Comparison of ENCODE assay signal across 12 cellular contexts in genomic region chr9:16343249-16344237, GRCh38.
DNase-seq lines count a peak whose midpoint lies in the region; ATAC-seq, FAIRE-seq and TF ChIP-seq lines count a peak whose summit lies in the region.
"Had no signal": no experiment of that assay in that cellular context is flagged by ENCODE, and none has a peak within 500 bp of the region (broad histone marks: within the 10 kb centered on the region; RNA-seq: fewer than 3 reads in every experiment).

No MANE protein-coding gene starts in this region.

- H3K9me3 ChIP-seq in liver (ENCODE audit: control insufficient read depth in 4 of 4, low read length in 3 of 4) (no peaks in the 10 kb centered on the region), HepG2 (ENCODE audit: low read length) (no peaks in the 10 kb centered on the region), heart right ventricle (no peaks in the 10 kb centered on the region), neuronal stem cell (replicated peaks in 1 of 2; ENCODE audit: control insufficient read depth in 2 of 2, insufficient read depth in 1 of 2, low read depth in 1 of 2, low read length in 2 of 2) (no peaks in the 10 kb centered on the region), aorta (ENCODE audit: control insufficient read depth, low read length) (no peaks in the 10 kb centered on the region)
- H3K9me3 ChIP-seq: prostate gland had no signal

- H2BK12ac ChIP-seq in neuronal stem cell (ENCODE audit: low read length), result no peak overlapping the region

- peak overlapping the region; percentile 30 for H2AK5ac ChIP-seq in neuronal stem cell (ENCODE audit: low read depth, low read length)

- H4K20me1 ChIP-seq in HepG2 (ENCODE audit: insufficient read depth, low read length), result no peaks in the 10 kb centered on the region

- in situ Hi-C loops in HepG2 (cut with HindIII; ENCODE audit: extremely low pct_ligation_motif_present, low pct_unique_long_range_greater_than_20kb), result no loop called here

- no peak overlapping the region for H3K18ac ChIP-seq in neuronal stem cell (ENCODE audit: low read length)

- no peak overlapping the region for H3K14ac ChIP-seq in neuronal stem cell (ENCODE audit: low read length)

- TF ChIP-seq RAD21 in liver (IDR thresholded peaks at IDR 0.05) (no peak), HepG2 (CRISPR knock-in tag; IDR thresholded peaks at IDR 0.05) (no peak)

- H3K79me2 ChIP-seq in HepG2 (ENCODE audit: insufficient read depth, low read length), result no peaks in the 10 kb centered on the region

- no peak for FAIRE-seq in HepG2 (lab: Jason Lieb, UNC)

- no TSS peak for BruUV-seq in HepG2 (replicated peaks; lab: Mats Ljungman, UMichigan)

- H3K23ac ChIP-seq in neuronal stem cell (ENCODE audit: low read depth, low read length, poor library complexity), result no peak overlapping the region

- H3K36me3 ChIP-seq in liver (ENCODE audit: control insufficient read depth in 4 of 4, insufficient read depth in 3 of 4, low read depth in 1 of 4, low read length in 3 of 4), result no peaks in the 10 kb centered on the region
- no peaks in the 10 kb centered on the region for H3K36me3 ChIP-seq in HepG2 (replicated peaks in 1 of 2; ENCODE audit: control insufficient read depth in 1 of 2, insufficient read depth in 2 of 2, low read length in 2 of 2)
- H3K36me3 ChIP-seq in heart right ventricle, result no peaks in the 10 kb centered on the region
- no peaks in the 10 kb centered on the region for H3K36me3 ChIP-seq in neuronal stem cell (replicated peaks in 1 of 2; ENCODE audit: control insufficient read depth in 2 of 2, insufficient read depth in 2 of 2, low read length in 2 of 2)
- H3K36me3 ChIP-seq in aorta (ENCODE audit: control insufficient read depth in 1 of 2, insufficient read depth in 2 of 2, low read length in 1 of 2), result no peaks in the 10 kb centered on the region
- H3K36me3 ChIP-seq: prostate gland had no signal

- H3K4me1 ChIP-seq in liver (ENCODE audit: control insufficient read depth in 4 of 4, insufficient read depth in 4 of 4, low read length in 3 of 4), result no peaks in the 10 kb centered on the region
- H3K4me1 ChIP-seq in HepG2 (ENCODE audit: insufficient read depth, low read length), result no peaks in the 10 kb centered on the region
- H3K4me1 ChIP-seq in heart right ventricle, result peaks cover 4 to 27% (median 13%) of the 10 kb centered on the region in 9 donors
- H3K4me1 ChIP-seq in neuronal stem cell (ENCODE audit: control insufficient read depth in 2 of 2, insufficient read depth in 1 of 2, low read depth in 1 of 2, low read length in 2 of 2), result peaks cover 13 to 19% of the 10 kb centered on the region in 2 donors
- H3K4me1 ChIP-seq in aorta (ENCODE audit: control insufficient read depth in 1 of 2, insufficient read depth in 2 of 2, low read length in 2 of 2), result peaks cover 0 to 2% of the 10 kb centered on the region in 2 donors
- H3K4me1 ChIP-seq: prostate gland had no signal

- POLR2A ChIA-PET in HepG2 (lab: Yijun Ruan, JAX), result no interaction called here

- H3K27ac ChIP-seq in liver (ENCODE audit: low read depth in 1 of 2, low read length in 2 of 2), result no peak overlapping the region
- H3K27ac ChIP-seq in HepG2 (ENCODE audit: extremely low read length, insufficient read depth, low read length), result no peak overlapping the region
- H3K27ac ChIP-seq in heart right ventricle, result peak overlapping the region in 7 of 10 donors; percentile 30 to 82 (median 34)
- no peak overlapping the region for H3K27ac ChIP-seq in neuronal stem cell (replicated peaks; ENCODE audit: low read length)
- H3K27ac ChIP-seq in aorta (ENCODE audit: low read depth in 1 of 2, low read length in 2 of 2), result peak overlapping the region in 1 of 2 donors; percentile 15
- H3K27ac ChIP-seq: prostate gland had no signal

- H3K4ac ChIP-seq in neuronal stem cell (ENCODE audit: low read length), result no peak overlapping the region

- DNase-seq in HepG2 (ENCODE audit: low spot score) (no peak), heart right ventricle (no peak), neuronal stem cell (ENCODE audit: low spot score) (no peak), aorta (no peak)
- DNase-seq: activated CD4-positive, alpha-beta T cell treated with anti-CD3 and anti-CD28 coated beads, Interleukin-2, amount 10 ng/mL, durations not matched to agents 24 days and 14 days; GDM1; NCI-H2081 had no signal

- CTCF ChIA-PET in HepG2 (lab: Yijun Ruan, JAX; ENCODE audit: low intra/inter-chr PET ratio, low total read pairs), result no interaction called here

- H4K91ac ChIP-seq in neuronal stem cell (ENCODE audit: low read depth, low read length, poor library complexity), result no peak overlapping the region

- no peaks in the 10 kb centered on the region for H3K79me1 ChIP-seq in neuronal stem cell (ENCODE audit: low read depth, low read length)

- H2AFZ ChIP-seq in HepG2 (ENCODE audit: low read length), result no peak overlapping the region
- H2AFZ ChIP-seq in neuronal stem cell (ENCODE audit: low read length), result no peak overlapping the region

- no peak overlapping the region for H4K8ac ChIP-seq in neuronal stem cell (ENCODE audit: low read depth, low read length)

- TF ChIP-seq EP300 in HepG2 (IDR thresholded peaks at IDR 0.05; ENCODE audit: low read depth in 2 of 2, low read length in 2 of 2) (no peak), HepG2 (CRISPR knock-in tag; IDR thresholded peaks at IDR 0.05; ENCODE audit: borderline replicate concordance) (no peak)

- H3K4me2 ChIP-seq in HepG2 (ENCODE audit: low read depth, low read length) (no peak overlapping the region), neuronal stem cell (ENCODE audit: insufficient read depth, low read length, poor library complexity, severe bottlenecking) (no peak overlapping the region)

- no peak overlapping the region for H2BK5ac ChIP-seq in neuronal stem cell (ENCODE audit: low read length)

- ATAC-seq in HepG2 (no peak), heart right ventricle (peak in 6 of 8 donors; percentile 25 to 62 (median 55)), aorta (ENCODE audit: low FRiP score) (peak; percentile 64), HG03469 (IDR thresholded peaks at IDR 0.05; ENCODE audit: unreplicated experiment) (no peak), HG02938 (IDR thresholded peaks at IDR 0.05; ENCODE audit: unreplicated experiment) (no peak), GM21529 (IDR thresholded peaks at IDR 0.05; ENCODE audit: unreplicated experiment) (no peak)

- TF ChIP-seq CTCF in liver (IDR thresholded peaks at IDR 0.05; ENCODE audit: low read depth, low read length, missing input control) (no peak), HepG2 (CRISPR knock-in tag; IDR thresholded peaks at IDR 0.05) (no peak), heart right ventricle (IDR thresholded peaks at IDR 0.05) (no peak)

- no peak overlapping the region for H3K4me3 ChIP-seq in liver (ENCODE audit: low read depth in 1 of 3, low read length in 3 of 3)
- H3K4me3 ChIP-seq in HepG2 (replicated peaks in 1 of 3; ENCODE audit: insufficient read depth in 1 of 3, low read depth in 2 of 3, low read length in 3 of 3), result no peak overlapping the region
- no peak overlapping the region for H3K4me3 ChIP-seq in heart right ventricle
- no peak overlapping the region for H3K4me3 ChIP-seq in neuronal stem cell (ENCODE audit: low read length in 2 of 2)
- no peak overlapping the region for H3K4me3 ChIP-seq in aorta (ENCODE audit: low read length in 2 of 2)
- H3K4me3 ChIP-seq: prostate gland had no signal

- no peak overlapping the region for H2BK120ac ChIP-seq in neuronal stem cell (ENCODE audit: low read depth, low read length)

- 74% methylated on average over 12 of the region's 12 CpGs for WGBS in liver
- 6% methylated on average over 12 of the region's 12 CpGs for WGBS in HepG2 (ENCODE audit: low lambda C conversion rate)
- 64% methylated on average over 12 of the region's 12 CpGs for WGBS in heart right ventricle, 2 donors
- WGBS in neuronal stem cell (ENCODE audit: extremely low coverage in 2 of 2, insufficient read length in 2 of 2, insufficient replicate concordance in 1 of 2), 2 donors, result no CpG with 5 or more reads among the region's 12 CpGs
- WGBS in aorta, 2 donors, result 33 to 34% methylated on average over 12 of the region's 12 CpGs

- no peaks in the 10 kb centered on the region for H3K27me3 ChIP-seq in liver (ENCODE audit: control insufficient read depth in 4 of 4, insufficient read depth in 4 of 4, low read length in 3 of 4)
- no peaks in the 10 kb centered on the region for H3K27me3 ChIP-seq in HepG2 (ENCODE audit: control insufficient read depth in 1 of 2, insufficient read depth in 2 of 2, low read length in 2 of 2)
- no peaks in the 10 kb centered on the region for H3K27me3 ChIP-seq in heart right ventricle
- H3K27me3 ChIP-seq in neuronal stem cell (ENCODE audit: control insufficient read depth in 3 of 3, insufficient read depth in 3 of 3, low read depth in 1 of 3, low read length in 3 of 3), result no peaks in the 10 kb centered on the region
- no peaks in the 10 kb centered on the region for H3K27me3 ChIP-seq in aorta (ENCODE audit: control insufficient read depth in 1 of 2, insufficient read depth in 2 of 2, low read length in 1 of 2)

- TF ChIP-seq POLR2A in HepG2 (IDR thresholded peaks at IDR 0.05; ENCODE audit: insufficient read depth in 1 of 2, low read depth in 2 of 2, low read length in 2 of 2), result no peak

- intact Hi-C loops in HepG2 (cut with micrococcal nuclease; ENCODE audit: unreplicated experiment) (no loop called here), heart right ventricle (cut with DNase I) (loop anchor here in 2 of 10 donors (10.0 kb wide), 3 partner anchors 59 to 139 kb away; no protein-coding TSS in a partner anchor), aorta (cut with DNase I) (loop anchor here in 1 of 2 donors (10.0 kb wide), 1 partner anchor 171 kb away; no protein-coding TSS in a partner anchor)

- no peak overlapping the region for H3K9ac ChIP-seq in liver (ENCODE audit: low read depth in 1 of 2, low read length in 2 of 2)
- H3K9ac ChIP-seq in HepG2 (ENCODE audit: insufficient read depth, low read depth, low read length), result no peak overlapping the region
- no peak overlapping the region for H3K9ac ChIP-seq in neuronal stem cell (ENCODE audit: low read depth, low read length, poor library complexity)

- H2BK15ac ChIP-seq in neuronal stem cell (ENCODE audit: low read length), result no peak overlapping the region

TF ChIP-seq in liver, 16 proteins besides CTCF, POLR2A, EP300 and RAD21 (continues in another document):
- TF ChIP-seq SP1 (IDR thresholded peaks at IDR 0.05) (no peak), NR2F2 (IDR thresholded peaks at IDR 0.05) (peak; percentile 66), ATF3 (IDR thresholded peaks at IDR 0.05) (no peak)

TF ChIP-seq in HepG2, 621 proteins besides CTCF, POLR2A, EP300 and RAD21 (continues in another document):
- no peak for TF ChIP-seq MTF1 (CRISPR knock-in tag; IDR thresholded peaks at IDR 0.05)
- no peak for TF ChIP-seq ZNF569 (CRISPR knock-in tag; IDR thresholded peaks at IDR 0.05; ENCODE audit: borderline replicate concordance)
- no peak for TF ChIP-seq PHF20 (CRISPR knock-in tag; IDR thresholded peaks at IDR 0.05)
- no peak for TF ChIP-seq ZNF367 (CRISPR knock-in tag; IDR thresholded peaks at IDR 0.05; ENCODE audit: borderline replicate concordance)
- no peak for TF ChIP-seq SP4 (CRISPR knock-in tag; IDR thresholded peaks at IDR 0.05)
- no peak for TF ChIP-seq ZKSCAN5 (CRISPR knock-in tag; IDR thresholded peaks at IDR 0.05)
- TF ChIP-seq RFX1 (IDR thresholded peaks at IDR 0.05), result no peak
- TF ChIP-seq NFRKB (IDR thresholded peaks at IDR 0.05), result no peak
- no peak for TF ChIP-seq NFYC (CRISPR knock-in tag; IDR thresholded peaks at IDR 0.05)
- TF ChIP-seq ZNF709 (CRISPR knock-in tag; IDR thresholded peaks at IDR 0.05), result no peak
- TF ChIP-seq ZNF558 (CRISPR knock-in tag; IDR thresholded peaks at IDR 0.05; ENCODE audit: borderline replicate concordance), result no peak

Comparison
In these comparisons a context has a peak if more than half of its experiments do, and no peak if none do; other contexts are left out.
1. H3K27ac ChIP-seq: peak in heart right ventricle (7 of 10); none in liver (0 of 2), HepG2 (single experiment) and neuronal stem cell (single experiment).
2. ATAC-seq: peak in heart right ventricle (6 of 8) and aorta (single experiment); none in HepG2 (single experiment), HG03469 (single experiment), HG02938 (single experiment) and GM21529 (single experiment).